8 cellular contexts compared by ENCODE assay signal in genomic region chr6:108581237-108581931, GRCh38. TPM values are rescaled to one million over a fixed set of nuclear protein-coding genes. Genes with fewer than 3 reads are reported as not detected.
A peak's percentile ranks its signal among the peaks of the same experiment; 100 is the strongest.
DNase-seq lines count a peak whose midpoint lies in the region; ATAC-seq, FAIRE-seq and TF ChIP-seq lines count a peak whose summit lies in the region.

No MANE protein-coding gene starts in this region.

- TF ChIP-seq POLR2A in Peyer's patch (IDR thresholded peaks at IDR 0.05): no peak
- no peak for TF ChIP-seq POLR2A in GM12891 (IDR thresholded peaks at IDR 0.05; ENCODE audit: low read depth, low read length)

- no peak overlapping the region for H3K4me3 ChIP-seq in Peyer's patch
- H3K4me3 ChIP-seq in endocrine pancreas (ENCODE audit: control insufficient read depth, insufficient read depth, low read length): peak overlapping the region; percentile 47

- H3K9ac ChIP-seq in endocrine pancreas (ENCODE audit: control insufficient read depth, insufficient read depth, low read length): no peak overlapping the region

- no peak for FAIRE-seq in GM12891 (lab: Jason Lieb, UNC)

- H3K9me3 ChIP-seq in Peyer's patch (no peaks in the 10 kb centered on the region), endocrine pancreas (ENCODE audit: control insufficient read depth, low read length) (no peaks in the 10 kb centered on the region)

- peak; percentile 47 for DNase-seq in H4 (ENCODE audit: low spot score)
- DNase-seq in Peyer's patch: no peak
- no peak for DNase-seq in omental fat pad (ENCODE audit: low spot score)
- DNase-seq in effector CD8-positive, alpha-beta T cell (lab: John Stamatoyannopoulos, UW): no peak
- DNase-seq in GM12891 (ENCODE audit: insufficient read length, low spot score): no peak
- no peak for DNase-seq in NCI-H2081 treated with DMSO at 0.1 percent for 48 hours (lab: John Stamatoyannopoulos, UW)

- H3K36me3 ChIP-seq in Peyer's patch: no peaks in the 10 kb centered on the region
- no peaks in the 10 kb centered on the region for H3K36me3 ChIP-seq in endocrine pancreas (ENCODE audit: control insufficient read depth, insufficient read depth, low read length)

- ATAC-seq in omental fat pad (ENCODE audit: low FRiP score) (peak; percentile 84), HG03196 (IDR thresholded peaks at IDR 0.05; ENCODE audit: unreplicated experiment) (no peak)

- H3K27me3 ChIP-seq in Peyer's patch (no peaks in the 10 kb centered on the region), endocrine pancreas (ENCODE audit: control insufficient read depth, insufficient read depth, low read length) (no peaks in the 10 kb centered on the region)

- no peak for TF ChIP-seq CTCF in Peyer's patch (IDR thresholded peaks at IDR 0.05)
- TF ChIP-seq CTCF in omental fat pad (IDR thresholded peaks at IDR 0.05): no peak

- peaks cover 0 to 69% (median 6%) of the 10 kb centered on the region in 4 donors for H3K4me1 ChIP-seq in Peyer's patch
- H3K4me1 ChIP-seq in endocrine pancreas (ENCODE audit: control insufficient read depth, insufficient read depth, low read length): peaks cover 13% of the 10 kb centered on the region

- H3K27ac ChIP-seq in Peyer's patch: peak overlapping the region; percentile 14 to 71 (median 36)

TF ChIP-seq in GM12891, 5 proteins besides CTCF, POLR2A, EP300 and RAD21:
- no peak for TF ChIP-seq SPI1 (IDR thresholded peaks at IDR 0.05; ENCODE audit: low read depth, low read length)
- no peak for TF ChIP-seq PAX5 (IDR thresholded peaks at IDR 0.05; ENCODE audit: insufficient read depth, low read length, severe bottlenecking)
- no peak for TF ChIP-seq POLR2AphosphoS5 (IDR thresholded peaks at IDR 0.05; ENCODE audit: low read depth, low read length)
- no peak for TF ChIP-seq POU2F2 (IDR thresholded peaks at IDR 0.05; ENCODE audit: low read depth, low read length)
- no peak for TF ChIP-seq TAF1 (IDR thresholded peaks at IDR 0.05; ENCODE audit: low read depth, low read length)

RNA-seq across cellular contexts. Expression of gene FOXO3, which starts 20.7 kb away (rescaled TPM):
- total RNA-seq in H4 (2014; rRNA removed; shearing (Covaris generic)): 6.2 and 7.2 TPM in 2 replicates
- 10 to 100 TPM; 34.3 to 61.1 (median 49.7) TPM for total RNA-seq in Peyer's patch
- total RNA-seq in omental fat pad: 100 to 1,000 TPM in 3 of 4 donors, 10 to 100 TPM in 1; 92.9 to 129 (median 113) TPM
- 0.56 TPM for polyA plus RNA-seq in GM12891 (2012; ENCODE audit: low read depth, missing spikeins)
